1 cellular context compared by ENCODE assay signal in the genomic region with DNA sequence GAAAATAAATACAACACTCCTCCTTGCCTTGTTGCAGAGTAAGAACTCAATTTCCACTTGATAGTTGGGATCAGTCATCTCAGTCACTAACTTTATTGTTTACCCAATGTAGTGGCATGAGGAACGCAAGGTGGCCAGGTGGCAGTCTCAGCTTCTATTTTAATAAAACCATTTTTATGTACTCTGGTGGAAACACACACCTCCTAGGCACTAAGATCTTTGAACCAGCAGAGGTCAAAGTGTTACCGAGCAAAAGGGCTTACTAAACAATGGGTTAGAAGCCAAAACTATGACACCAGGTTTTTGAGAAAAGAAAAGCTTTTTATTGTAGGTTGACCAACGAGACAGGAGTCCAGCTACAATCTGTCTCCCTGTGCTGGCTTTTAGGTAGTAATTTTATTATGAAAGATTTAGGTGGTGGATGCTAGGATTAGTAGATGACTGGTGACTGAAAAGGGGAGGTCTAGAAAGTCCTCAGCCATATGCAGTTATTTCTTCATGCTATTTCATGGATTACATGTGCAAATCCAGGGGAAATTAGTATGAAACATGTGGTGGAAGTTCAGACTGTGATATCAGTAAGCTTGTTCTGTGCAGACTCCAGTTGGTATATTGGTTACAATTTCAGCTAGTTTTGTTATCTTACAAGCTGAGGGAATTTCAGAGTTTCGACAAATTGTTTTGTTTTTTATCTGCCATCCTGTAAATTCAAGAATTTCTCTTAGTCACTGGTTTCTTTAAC.
TF ChIP-seq lines count a peak whose summit lies in the region.

No MANE protein-coding gene starts in this region.

TF ChIP-seq in A549, 52 proteins besides CTCF, POLR2A, EP300 and RAD21 (continued from another document):
- TF ChIP-seq HMGXB4 (CRISPR knock-in tag; IDR thresholded peaks at IDR 0.05; ENCODE audit: borderline replicate concordance): no peak
- no peak for TF ChIP-seq NFE2L2 (conservative IDR thresholded peaks at IDR 0.05; ENCODE audit: low read length)
- TF ChIP-seq HDAC2 (IDR thresholded peaks at IDR 0.05): no peak
- no peak for TF ChIP-seq JUNB (IDR thresholded peaks at IDR 0.05)
- TF ChIP-seq EHF (CRISPR knock-in tag; IDR thresholded peaks at IDR 0.05): no peak
- TF ChIP-seq CEBPB (IDR thresholded peaks at IDR 0.05): no peak
- TF ChIP-seq NR3C1 (IDR thresholded peaks at IDR 0.05): no peak
- TF ChIP-seq ZSCAN20 (CRISPR knock-in tag; IDR thresholded peaks at IDR 0.05): no peak
- TF ChIP-seq RFX5 (IDR thresholded peaks at IDR 0.05): no peak
- TF ChIP-seq, protein P1, sequence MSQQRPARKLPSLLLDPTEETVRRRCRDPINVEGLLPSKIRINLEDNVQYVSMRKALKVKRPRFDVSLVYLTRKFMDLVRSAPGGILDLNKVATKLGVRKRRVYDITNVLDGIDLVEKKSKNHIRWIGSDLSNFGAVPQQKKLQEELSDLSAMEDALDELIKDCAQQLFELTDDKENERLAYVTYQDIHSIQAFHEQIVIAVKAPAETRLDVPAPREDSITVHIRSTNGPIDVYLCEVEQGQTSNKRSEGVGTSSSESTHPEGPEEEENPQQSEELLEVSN (IDR thresholded peaks at IDR 0.05; ENCODE audit: borderline replicate concordance, low read depth): no peak
- no peak for TF ChIP-seq ATOH8 (CRISPR knock-in tag; IDR thresholded peaks at IDR 0.05; ENCODE audit: low read depth)
- no peak for TF ChIP-seq CHD2 (IDR thresholded peaks at IDR 0.05; ENCODE audit: low read length, partially characterized antibody)
